In the genomic region with DNA sequence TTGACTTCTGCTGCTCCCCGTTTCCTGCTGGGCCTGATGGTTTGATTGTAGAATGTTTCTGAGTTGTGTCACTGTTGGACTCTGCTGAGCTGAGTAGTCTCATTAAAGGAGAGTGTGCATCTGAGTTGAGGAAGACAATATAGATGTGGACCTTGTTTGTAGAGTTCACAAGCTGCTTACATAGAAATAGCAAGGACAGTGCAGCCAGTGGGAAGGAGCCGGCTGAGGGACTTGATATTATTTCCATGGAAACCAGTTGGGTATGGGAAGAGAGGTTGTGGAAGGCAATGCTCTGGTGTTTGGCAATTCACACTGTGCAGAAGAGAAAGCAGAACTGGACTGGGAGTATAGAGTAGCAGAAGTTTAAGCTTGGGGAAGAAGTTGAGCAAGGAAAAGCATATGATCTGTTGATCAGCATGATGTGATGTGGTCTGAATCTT, we compare ENCODE assay signal across 9 cellular contexts. TPM values are rescaled to one million over a fixed set of nuclear protein-coding genes. Genes with fewer than 3 reads are reported as not detected.
DNase-seq lines count a peak whose midpoint lies in the region; ATAC-seq, FAIRE-seq and TF ChIP-seq lines count a peak whose summit lies in the region.
"Had no signal": no experiment of that assay in that cellular context is flagged by ENCODE, and none has a peak within 500 bp of the region (broad histone marks: within the 10 kb centered on the region; RNA-seq: fewer than 3 reads in every experiment).

No MANE protein-coding gene starts in this region.

- DNase-seq in GM12891 (ENCODE audit: insufficient read length, low spot score) = no peak
- no peak for DNase-seq in Panc1 (ENCODE audit: low read depth, low spot score)
- peak; percentile 28 for DNase-seq in dermis blood vessel endothelial cell
- no peak for DNase-seq in globus pallidus (ENCODE audit: low spot score)
- DNase-seq in DMS53 (lab: John Stamatoyannopoulos, UW) = no peak
- DNase-seq in DMS153 treated with DMSO at 0.1 percent for 48 hours (lab: John Stamatoyannopoulos, UW; ENCODE audit: unreplicated experiment) = no peak
- no peak for DNase-seq in coronary artery (ENCODE audit: low spot score)
- DNase-seq: activated CD4-positive, alpha-beta T cell treated with anti-CD3 and anti-CD28 coated beads, Interleukin-2, amount 50 U/mL, for 1 hour had no signal

- H3K27ac ChIP-seq in Panc1 (ENCODE audit: low read length) = peak overlapping the region; percentile 64; the same call in 1 of the 2 replicates
- H3K27ac ChIP-seq in parathyroid adenoma = no peak overlapping the region
- H3K27ac ChIP-seq in coronary artery = peak overlapping the region in 1 of 2 donors; percentile 24

- CTCF ChIA-PET in Panc1 (lab: Charles Lee) = no interaction called here

- in situ Hi-C loops in Panc1 (cut with HindIII; ENCODE audit: low pct_unique_long_range_greater_than_20kb, low sequenced_read_pairs) = no loop called here

- H3K79me2 ChIP-seq in parathyroid adenoma = peaks cover 61% of the 10 kb centered on the region

- H3K4me3 ChIP-seq in Panc1 (ENCODE audit: low read depth in 2 of 2, low read length in 2 of 2) (no peak overlapping the region), parathyroid adenoma (ENCODE audit: low read depth, low read length) (no peak overlapping the region), coronary artery (no peak overlapping the region)

- peak; percentile 33 for FAIRE-seq in GM12891 (lab: Jason Lieb, UNC)

- no peak for TF ChIP-seq POLR2A in GM12891 (IDR thresholded peaks at IDR 0.05; ENCODE audit: low read depth, low read length)

- intact Hi-C loops in Panc1 (cut with micrococcal nuclease; ENCODE audit: unreplicated experiment) = no loop called here

- peak overlapping the region; percentile 6 for H3K4me2 ChIP-seq in parathyroid adenoma (ENCODE audit: low read length)

- H3K4me1 ChIP-seq in Panc1 (ENCODE audit: control insufficient read depth, insufficient read depth, low read length) (peaks cover 62% of the 10 kb centered on the region), parathyroid adenoma (peaks cover 27% of the 10 kb centered on the region)

- no peaks in the 10 kb centered on the region for H3K9me3 ChIP-seq in Panc1 (ENCODE audit: control insufficient read depth, insufficient read depth, low read depth, low read length)
- no peaks in the 10 kb centered on the region for H3K9me3 ChIP-seq in parathyroid adenoma (ENCODE audit: control insufficient read depth, low read length)

- no peak overlapping the region for H3K9ac ChIP-seq in parathyroid adenoma

- no TSS peak for BruUV-seq in Panc1 (replicated peaks; lab: Mats Ljungman, UMichigan)

- H3K36me3 ChIP-seq in Panc1 (ENCODE audit: control insufficient read depth, insufficient read depth, low read length) = no peaks in the 10 kb centered on the region
- no peaks in the 10 kb centered on the region for H3K36me3 ChIP-seq in parathyroid adenoma (ENCODE audit: control insufficient read depth, insufficient read depth, low read length)

- ATAC-seq in Panc1 = peak; percentile 12

- no peaks in the 10 kb centered on the region for H3K27me3 ChIP-seq in Panc1 (ENCODE audit: control insufficient read depth, insufficient read depth, low read length)
- no peaks in the 10 kb centered on the region for H3K27me3 ChIP-seq in parathyroid adenoma (ENCODE audit: control insufficient read depth, insufficient read depth, low read length)

- H2AFZ ChIP-seq in parathyroid adenoma = no peak overlapping the region

- TF ChIP-seq CTCF in Panc1 (IDR thresholded peaks at IDR 0.05) (no peak), parathyroid adenoma (IDR thresholded peaks at IDR 0.05) (no peak), coronary artery (IDR thresholded peaks at IDR 0.05) (no peak)

- POLR2A ChIA-PET in Panc1 (lab: Charles Lee) = interaction anchor here (0.5 kb wide), 1 partner anchor 154 kb away, joined by 5 read pairs; no protein-coding TSS in a partner anchor

TF ChIP-seq in GM12891, 5 proteins besides CTCF, POLR2A, EP300 and RAD21:
- TF ChIP-seq POLR2AphosphoS5 (IDR thresholded peaks at IDR 0.05; ENCODE audit: low read depth, low read length) (no peak), SPI1 (IDR thresholded peaks at IDR 0.05; ENCODE audit: low read depth, low read length) (peak; percentile 47; the same call in 1 of the 2 replicates)

RNA-seq across cellular contexts. Expression of gene IGF2R, which starts 14.8 kb away (rescaled TPM):
- 19.8 TPM for polyA plus RNA-seq in GM12891 (2012; ENCODE audit: low read depth, missing spikeins)
- total RNA-seq in Panc1 (2021; ENCODE audit: unreplicated experiment) (163 TPM), dermis blood vessel endothelial cell (120 and 153 TPM in 2 replicates)
- polyA plus RNA-seq in Panc1 (2012; ENCODE audit: insufficient read length) = 140 TPM
